Comparison of ENCODE assay signal across 16 cellular contexts in the genomic region with DNA sequence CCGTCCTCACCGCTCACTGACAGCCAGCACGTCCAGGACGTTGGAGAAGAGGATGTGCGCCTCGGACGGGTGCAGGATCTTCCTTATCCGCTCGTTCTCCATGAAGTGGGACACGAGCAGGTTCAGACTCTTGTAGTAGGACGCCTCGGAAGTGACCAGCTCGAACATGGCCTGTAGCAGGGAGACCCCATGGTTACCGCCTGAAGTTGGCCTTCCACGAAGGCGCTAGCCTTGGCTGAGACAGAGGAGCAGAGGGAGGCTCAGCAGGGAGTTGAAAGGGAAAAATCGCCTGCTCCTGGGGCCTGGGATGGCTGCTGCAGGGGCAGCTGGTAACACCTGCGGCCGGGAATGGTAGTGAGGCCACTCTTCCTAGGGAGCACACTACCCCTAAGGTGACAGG.
"Had no signal": no experiment of that assay in that cellular context is flagged by ENCODE, and none has a peak within 500 bp of the region (broad histone marks: within the 10 kb centered on the region; RNA-seq: fewer than 3 reads in every experiment).

No MANE protein-coding gene starts in this region.

- H3K27me3 ChIP-seq: right lobe of liver had no signal

- H3K4me1 Mint-ChIP-seq: activated naive CD4-positive, alpha-beta T cell treated with anti-CD3 and anti-CD28 coated beads, Interleukin-2, amount 50 U/mL, for 24 hours had no signal

- H3K27ac Mint-ChIP-seq: activated CD4-positive, alpha-beta memory T cell treated with anti-CD3 and anti-CD28 coated beads, Interleukin-2, amount 10 ng/mL, durations not matched to agents 7 days and 5 days; activated CD4-positive, alpha-beta T cell treated with anti-CD3 and anti-CD28 coated beads for 36 hours; activated naive CD4-positive, alpha-beta T cell treated with anti-CD3 and anti-CD28 coated beads, Interleukin-2, amount 50 U/mL, for 24 hours; nephron progenitor cell; stimulated activated naive CD8-positive, alpha-beta T cell treated with anti-CD3 and anti-CD28 coated beads, Interleukin-15, amount 100 ng/mL, for 72 hours had no signal

- H3K36me3 Mint-ChIP-seq: activated naive CD4-positive, alpha-beta T cell treated with anti-CD3 and anti-CD28 coated beads, Interleukin-2, amount 50 U/mL, for 24 hours had no signal

- H3K4me1 ChIP-seq: right lobe of liver, upper lobe of right lung had no signal

- ATAC-seq: activated CD4-positive, alpha-beta T cell treated with anti-CD3 and anti-CD28 coated beads for 36 hours; left lobe of liver; psoas muscle; right lobe of liver; stimulated activated naive CD8-positive, alpha-beta T cell treated with anti-CD3 and anti-CD28 coated beads, Interleukin-15, amount 100 ng/mL, for 72 hours; upper lobe of right lung had no signal

- H3K36me3 ChIP-seq: upper lobe of right lung had no signal

- H3K4me3 ChIP-seq: psoas muscle, right lobe of liver, SK-N-MC, smooth muscle cell, upper lobe of right lung had no signal

- H3K4me2 ChIP-seq: smooth muscle cell had no signal

- H3K4me3 Mint-ChIP-seq: activated CD4-positive, alpha-beta memory T cell treated with anti-CD3 and anti-CD28 coated beads, Interleukin-2, amount 10 ng/mL, durations not matched to agents 7 days and 5 days; activated CD4-positive, alpha-beta T cell treated with anti-CD3 and anti-CD28 coated beads for 36 hours; activated naive CD4-positive, alpha-beta T cell treated with anti-CD3 and anti-CD28 coated beads, Interleukin-2, amount 50 U/mL, for 24 hours; nephron progenitor cell; stimulated activated naive CD8-positive, alpha-beta T cell treated with anti-CD3 and anti-CD28 coated beads, Interleukin-15, amount 100 ng/mL, for 72 hours had no signal

- DNase-seq: activated CD4-positive, alpha-beta memory T cell treated with anti-CD3 and anti-CD28 coated beads, Interleukin-2, amount 10 ng/mL, durations not matched to agents 7 days and 5 days; activated CD4-positive, alpha-beta T cell treated with anti-CD3 and anti-CD28 coated beads for 36 hours; activated gamma-delta T cell; erythroblast; kidney; mammary epithelial cell; nephron progenitor cell; psoas muscle; stimulated activated CD4-positive, alpha-beta T cell treated with anti-CD3 and anti-CD28 coated beads, Interleukin-4, amount 100 ng/mL, for 1 hour; stimulated activated naive CD8-positive, alpha-beta T cell treated with anti-CD3 and anti-CD28 coated beads, Interleukin-15, amount 100 ng/mL, for 72 hours; upper lobe of right lung had no signal

- H3K9me3 Mint-ChIP-seq: activated CD4-positive, alpha-beta memory T cell treated with anti-CD3 and anti-CD28 coated beads, Interleukin-2, amount 10 ng/mL, durations not matched to agents 7 days and 5 days; activated naive CD4-positive, alpha-beta T cell treated with anti-CD3 and anti-CD28 coated beads, Interleukin-2, amount 50 U/mL, for 24 hours; nephron progenitor cell; stimulated activated naive CD8-positive, alpha-beta T cell treated with anti-CD3 and anti-CD28 coated beads, Interleukin-15, amount 100 ng/mL, for 72 hours had no signal

- H3K9me3 ChIP-seq: psoas muscle, right lobe of liver, upper lobe of right lung had no signal

- H3K27me3 Mint-ChIP-seq: activated naive CD4-positive, alpha-beta T cell treated with anti-CD3 and anti-CD28 coated beads, Interleukin-2, amount 50 U/mL, for 24 hours had no signal

- H3K27ac ChIP-seq: psoas muscle, right lobe of liver, SK-N-MC, upper lobe of right lung had no signal
